26 cellular contexts compared by ENCODE assay signal in the genomic region with DNA sequence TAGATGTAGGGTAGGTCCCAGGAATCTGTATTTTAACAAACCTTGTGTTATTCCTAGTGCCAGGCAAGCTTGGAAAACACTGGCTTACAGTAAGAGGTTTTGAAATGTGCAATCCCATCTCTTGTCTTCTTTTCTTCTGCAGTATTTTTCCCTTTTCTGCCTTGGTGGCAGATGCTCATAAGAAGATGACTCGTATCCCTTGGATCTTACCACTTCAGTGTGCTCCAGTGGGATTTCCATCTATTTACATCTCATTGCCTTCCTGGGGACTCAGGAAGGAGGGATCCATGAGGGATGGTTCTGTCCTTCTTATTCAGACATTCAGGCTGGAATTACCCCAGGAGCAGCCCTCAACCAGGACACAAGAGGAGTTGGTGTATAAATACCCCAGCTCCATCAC.
"Had no signal": no experiment of that assay in that cellular context is flagged by ENCODE, and none has a peak within 500 bp of the region (broad histone marks: within the 10 kb centered on the region; RNA-seq: fewer than 3 reads in every experiment).

No MANE protein-coding gene starts in this region.

- H3K4me1 ChIP-seq: gastroesophageal sphincter, heart left ventricle, pancreas, psoas muscle, right atrium auricular region, thyroid gland, upper lobe of right lung had no signal

- H3K27me3 ChIP-seq: gastroesophageal sphincter, pancreas, right atrium auricular region, thyroid gland, upper lobe of right lung had no signal

- H3K27me3 Mint-ChIP-seq: activated CD4-positive, alpha-beta T cell treated with anti-CD3 and anti-CD28 coated beads, Interleukin-2, amount 10 ng/mL, durations not matched to agents 24 days and 14 days; activated CD8-positive, alpha-beta memory T cell treated with anti-CD3 and anti-CD28 coated beads, Interleukin-2, amount 10 ng/mL, durations not matched to agents 7 days and 5 days; activated naive CD4-positive, alpha-beta T cell treated with anti-CD3 and anti-CD28 coated beads, Interleukin-2, amount 10 ng/mL, durations not matched to agents 7 days and 5 days; stimulated activated naive CD8-positive, alpha-beta T cell treated with anti-CD3 and anti-CD28 coated beads, Interleukin-15, Interleukin-2, amounts not matched to agents 100 ng/mL and 50 ng/mL, for 24 hours had no signal

- H3K4me1 Mint-ChIP-seq: activated CD4-positive, alpha-beta T cell treated with anti-CD3 and anti-CD28 coated beads, Interleukin-2, amount 10 ng/mL, durations not matched to agents 24 days and 14 days; activated CD8-positive, alpha-beta memory T cell treated with anti-CD3 and anti-CD28 coated beads, Interleukin-2, amount 10 ng/mL, durations not matched to agents 7 days and 5 days; activated naive CD4-positive, alpha-beta T cell treated with anti-CD3 and anti-CD28 coated beads, Interleukin-2, amount 10 ng/mL, durations not matched to agents 7 days and 5 days; memory B cell; nephron had no signal

- H3K36me3 Mint-ChIP-seq: activated CD8-positive, alpha-beta memory T cell treated with anti-CD3 and anti-CD28 coated beads, Interleukin-2, amount 10 ng/mL, durations not matched to agents 7 days and 5 days; activated naive CD4-positive, alpha-beta T cell treated with anti-CD3 and anti-CD28 coated beads, Interleukin-2, amount 10 ng/mL, durations not matched to agents 7 days and 5 days; memory B cell had no signal

- H3K4me3 ChIP-seq: gastroesophageal sphincter, heart left ventricle, pancreas, psoas muscle, right atrium auricular region, thyroid gland, upper lobe of right lung had no signal

- H3K36me3 ChIP-seq: gastroesophageal sphincter, heart left ventricle, pancreas, right atrium auricular region, thyroid gland, upper lobe of right lung had no signal

- FAIRE-seq: islet of Langerhans, pancreas had no signal

- H3K27ac ChIP-seq: gastroesophageal sphincter, heart left ventricle, pancreas, psoas muscle, right atrium auricular region, thyroid gland, upper lobe of right lung, VCaP had no signal

- H3K4me3 Mint-ChIP-seq: activated CD4-positive, alpha-beta T cell treated with anti-CD3 and anti-CD28 coated beads, Interleukin-2, amount 10 ng/mL, durations not matched to agents 24 days and 14 days; activated CD8-positive, alpha-beta memory T cell treated with anti-CD3 and anti-CD28 coated beads, Interleukin-2, amount 10 ng/mL, durations not matched to agents 7 days and 5 days; activated CD8-positive, alpha-beta T cell treated with anti-CD3 and anti-CD28 coated beads for 36 hours; activated naive CD4-positive, alpha-beta T cell treated with anti-CD3 and anti-CD28 coated beads, Interleukin-2, amount 10 ng/mL, durations not matched to agents 7 days and 5 days; memory B cell; nephron; stimulated activated naive CD8-positive, alpha-beta T cell treated with anti-CD3 and anti-CD28 coated beads, Interleukin-15, Interleukin-2, amounts not matched to agents 100 ng/mL and 50 ng/mL, for 24 hours; T-helper 2 cell treated with Interferon-gamma antibody and Interleukin-4, amounts not matched to agents 5 μg/mL and 100 μg/mL, for 36 hours had no signal

- H3K27ac Mint-ChIP-seq: activated CD4-positive, alpha-beta T cell treated with anti-CD3 and anti-CD28 coated beads, Interleukin-2, amount 10 ng/mL, durations not matched to agents 24 days and 14 days; activated CD8-positive, alpha-beta memory T cell treated with anti-CD3 and anti-CD28 coated beads, Interleukin-2, amount 10 ng/mL, durations not matched to agents 7 days and 5 days; activated CD8-positive, alpha-beta T cell treated with anti-CD3 and anti-CD28 coated beads for 36 hours; activated naive CD4-positive, alpha-beta T cell treated with anti-CD3 and anti-CD28 coated beads, Interleukin-2, amount 10 ng/mL, durations not matched to agents 7 days and 5 days; memory B cell; stimulated activated naive CD8-positive, alpha-beta T cell treated with anti-CD3 and anti-CD28 coated beads, Interleukin-15, Interleukin-2, amounts not matched to agents 100 ng/mL and 50 ng/mL, for 24 hours; T-helper 2 cell treated with Interferon-gamma antibody and Interleukin-4, amounts not matched to agents 5 μg/mL and 100 μg/mL, for 36 hours had no signal

- DNase-seq: activated CD4-positive, alpha-beta T cell treated with anti-CD3 and anti-CD28 coated beads, Interleukin-2, amount 10 ng/mL, durations not matched to agents 24 days and 14 days; activated CD8-positive, alpha-beta memory T cell treated with anti-CD3 and anti-CD28 coated beads, Interleukin-2, amount 10 ng/mL, durations not matched to agents 7 days and 5 days; activated CD8-positive, alpha-beta T cell treated with anti-CD3 and anti-CD28 coated beads for 36 hours; activated effector memory CD4-positive, alpha-beta T cell treated with anti-CD3 and anti-CD28 coated beads, Interleukin-2, amount 50 U/mL, for 16 hours; activated naive CD4-positive, alpha-beta T cell treated with anti-CD3 and anti-CD28 coated beads, Interleukin-2, amount 10 ng/mL, durations not matched to agents 7 days and 5 days; activated T-cell treated with anti-CD3 and anti-CD28 coated beads for 4 hours; amygdala; effector CD4-positive, alpha-beta T cell; erythroblast; heart left ventricle; left cardiac atrium; pancreas; psoas muscle; stimulated activated CD4-positive, alpha-beta T cell treated with anti-CD3 and anti-CD28 coated beads, Interleukin-12 subunit alpha, Interleukin-12 subunit beta, amount 100 ng/mL, for 4 hours; substantia nigra; thyroid gland; upper lobe of right lung had no signal

- ATAC-seq: activated CD4-positive, CD25-positive, alpha-beta regulatory T cell treated with anti-CD3 and anti-CD28 coated beads, Interleukin-2, amount 50 U/mL, for 24 hours; activated CD8-positive, alpha-beta memory T cell treated with anti-CD3 and anti-CD28 coated beads, Interleukin-2, amount 10 ng/mL, durations not matched to agents 7 days and 5 days; activated CD8-positive, alpha-beta T cell treated with anti-CD3 and anti-CD28 coated beads for 36 hours; gastroesophageal sphincter; heart left ventricle; left cardiac atrium; pancreas; psoas muscle; upper lobe of right lung had no signal

- H3K9me3 ChIP-seq: pancreas, thyroid gland, upper lobe of right lung had no signal
